ENCODE assay signal across 17 cellular contexts in the genomic region with DNA sequence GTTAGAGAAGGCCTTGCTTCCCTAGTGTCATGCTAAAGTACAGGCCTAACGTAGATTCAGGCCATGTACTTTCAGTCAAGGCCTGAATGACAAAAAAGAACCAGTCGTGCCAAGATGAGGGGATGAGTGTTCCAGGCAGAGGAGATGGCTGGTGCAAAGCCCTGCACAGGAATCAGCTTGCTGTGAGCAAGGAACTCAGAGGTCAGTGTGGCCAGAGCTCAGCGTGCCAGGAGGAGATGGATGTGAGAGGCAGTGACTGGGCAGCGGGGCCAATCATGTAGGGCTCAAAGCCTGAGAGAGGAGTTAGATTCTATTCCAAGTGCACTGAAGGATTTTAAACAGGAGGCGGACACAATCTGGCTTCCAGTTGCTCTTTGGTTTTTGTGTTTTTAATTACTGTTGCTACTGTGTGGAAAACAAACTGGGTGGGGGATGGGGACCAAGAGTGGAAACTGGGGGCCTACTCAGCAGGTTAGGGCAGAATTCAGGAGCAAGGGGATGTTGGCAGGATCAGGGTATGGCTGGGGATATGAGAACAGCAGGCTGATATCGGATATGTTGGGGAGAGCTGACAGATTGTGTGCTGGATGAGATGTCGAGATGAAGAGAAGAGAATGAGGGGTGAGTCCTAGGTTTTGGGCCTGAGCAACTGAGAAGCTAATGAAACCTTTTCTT.
DNase-seq lines count a peak whose midpoint lies in the region; ATAC-seq, FAIRE-seq and TF ChIP-seq lines count a peak whose summit lies in the region.
"Had no signal": no experiment of that assay in that cellular context is flagged by ENCODE, and none has a peak within 500 bp of the region (broad histone marks: within the 10 kb centered on the region; RNA-seq: fewer than 3 reads in every experiment).

No MANE protein-coding gene starts in this region.

- WGBS in endodermal cell (ENCODE audit: insufficient coverage in 1 of 2, insufficient read length in 1 of 2), 2 experiments, result 84 to 90% methylated on average over 6 to 7 of the region's 7 CpGs
- 66 to 77% (median 73%) methylated on average over 7 of the region's 7 CpGs for WGBS in stomach, 5 donors

- TF ChIP-seq CTCF in WTC11 (IDR thresholded peaks at IDR 0.05) (no peak), endodermal cell (conservative IDR thresholded peaks at IDR 0.05) (no peak), stomach (IDR thresholded peaks at IDR 0.05) (no peak)

- H3K4me3 ChIP-seq in endodermal cell (ENCODE audit: low read length) (no peak overlapping the region), stomach (no peak overlapping the region)
- H3K4me3 ChIP-seq in CD4-positive, alpha-beta memory T cell (ENCODE audit: low read length in 2 of 2), result no peak overlapping the region
- H3K4me3 ChIP-seq: K562 had no signal

- DNase-seq in WTC11 (ENCODE audit: low spot score) (no peak), endodermal cell (no peak), stomach (peak; percentile 27), SK-N-DZ (ENCODE audit: low spot score) (no peak), frontal cortex (ENCODE audit: low spot score in 2 of 2) (no peak), NOMO-1 treated with dmso at 0.1 percent for 144 hours (lab: John Stamatoyannopoulos, UW; ENCODE audit: unreplicated experiment) (no peak)
- DNase-seq in CD4-positive, alpha-beta memory T cell, result no peak
- DNase-seq: activated CD4-positive, CD25-positive, alpha-beta regulatory T cell; activated CD8-positive, alpha-beta memory T cell treated with anti-CD3 and anti-CD28 coated beads, Interleukin-2, amount 50 U/mL, for 48 hours; CD8-positive, alpha-beta memory T cell; NCI-H1417 treated with DMSO at 0.1 percent for 48 hours; NCI-H526; stimulated activated CD4-positive, alpha-beta T cell treated with anti-CD3 and anti-CD28 coated beads, Interleukin-2, amount 100 ng/mL, for 48 hours had no signal

- FAIRE-seq in frontal cortex (lab: Jason Lieb, UNC), result no peak
- FAIRE-seq: colon, K562 had no signal

- CTCF ChIA-PET in WTC11 (lab: Charles Lee), result interaction anchor here (1.0 to 1.3 kb wide), 2 partner anchors 10 to 143 kb away, joined by 3 read pairs; no protein-coding TSS in a partner anchor
- CTCF ChIA-PET in CD4-positive, alpha-beta memory T cell (lab: Charles Lee; ENCODE audit: partially characterized antibody), result no interaction called here

- no peaks in the 10 kb centered on the region for H3K36me3 ChIP-seq in endodermal cell (ENCODE audit: control insufficient read depth, insufficient read depth, low read length)
- peaks cover 0 to 9% (median 6%) of the 10 kb centered on the region in 4 donors for H3K36me3 ChIP-seq in stomach
- no peaks in the 10 kb centered on the region for H3K36me3 ChIP-seq in CD4-positive, alpha-beta memory T cell (ENCODE audit: insufficient read depth, low read length)

- H3K9me3 Mint-ChIP-seq in WTC11, result no peaks in the 10 kb centered on the region
- no peaks in the 10 kb centered on the region for H3K9me3 Mint-ChIP-seq in endodermal cell
- no peaks in the 10 kb centered on the region for H3K9me3 Mint-ChIP-seq in CD4-positive, alpha-beta memory T cell
- H3K9me3 Mint-ChIP-seq: activated naive CD4-positive, alpha-beta T cell treated with anti-CD3 and anti-CD28 coated beads, Interleukin-2, amount 50 U/mL, for 24 hours; CD8-positive, alpha-beta memory T cell had no signal

- H3K4me3 Mint-ChIP-seq in WTC11 (no peak overlapping the region), endodermal cell (no peak overlapping the region)
- H3K4me3 Mint-ChIP-seq in CD4-positive, alpha-beta memory T cell, result no peak overlapping the region
- H3K4me3 Mint-ChIP-seq: activated naive CD4-positive, alpha-beta T cell treated with anti-CD3 and anti-CD28 coated beads, Interleukin-2, amount 50 U/mL, for 24 hours had no signal

- no peak overlapping the region for H3K9ac ChIP-seq in endodermal cell (ENCODE audit: extremely low read depth, low read length, poor library complexity, severe bottlenecking)

- peak; percentile 43 for ATAC-seq in WTC11
- ATAC-seq: K562 had no signal

- H3K36me3 Mint-ChIP-seq in WTC11 (no peaks in the 10 kb centered on the region), endodermal cell (ENCODE audit: low read depth) (peaks cover 6% of the 10 kb centered on the region)
- peaks cover 4 to 6% of the 10 kb centered on the region in 2 donors for H3K36me3 Mint-ChIP-seq in CD4-positive, alpha-beta memory T cell
- H3K36me3 Mint-ChIP-seq: activated naive CD4-positive, alpha-beta T cell treated with anti-CD3 and anti-CD28 coated beads, Interleukin-2, amount 50 U/mL, for 24 hours had no signal

- H3K4me1 ChIP-seq in endodermal cell (ENCODE audit: control insufficient read depth, insufficient read depth, low read length) (no peaks in the 10 kb centered on the region), stomach (peaks cover 5 to 41% (median 25%) of the 10 kb centered on the region in 4 donors)
- H3K4me1 ChIP-seq in CD4-positive, alpha-beta memory T cell (ENCODE audit: insufficient read depth, low read length), result no peaks in the 10 kb centered on the region

- intact Hi-C loops in stomach (cut with DNase I; ENCODE audit: low total_unique reads), result no loop called here
- intact Hi-C loops in CD4-positive, alpha-beta memory T cell (cut with micrococcal nuclease), result no loop called here

- no peak overlapping the region for H3K27ac ChIP-seq in endodermal cell (ENCODE audit: low read depth, low read length)
- H3K27ac ChIP-seq in layer of hippocampus (ENCODE audit: low read depth, low read length), result peak overlapping the region; percentile 88
- H3K27ac ChIP-seq in stomach, result peak overlapping the region in 3 of 5 donors; percentile 27 to 48 (median 36)
- H3K27ac ChIP-seq in CD4-positive, alpha-beta memory T cell (ENCODE audit: low read depth, low read length), result no peak overlapping the region

- no peak for TF ChIP-seq EP300 in stomach (IDR thresholded peaks at IDR 0.05)

- H3K9me3 ChIP-seq in endodermal cell (ENCODE audit: control insufficient read depth, low read length), result no peaks in the 10 kb centered on the region
- H3K9me3 ChIP-seq in stomach, result no peaks in the 10 kb centered on the region
- no peaks in the 10 kb centered on the region for H3K9me3 ChIP-seq in CD4-positive, alpha-beta memory T cell (ENCODE audit: control insufficient read depth in 1 of 2, low read length in 2 of 2)

- H3K27ac Mint-ChIP-seq in WTC11 (peak overlapping the region; percentile 31), endodermal cell (peak overlapping the region; percentile 21)
- peak overlapping the region in 1 of 7 donors; percentile 68 for H3K27ac Mint-ChIP-seq in CD4-positive, alpha-beta memory T cell
- H3K27ac Mint-ChIP-seq: activated naive CD4-positive, alpha-beta T cell treated with anti-CD3 and anti-CD28 coated beads, Interleukin-2, amount 50 U/mL, for 24 hours had no signal

- no peaks in the 10 kb centered on the region for H3K27me3 ChIP-seq in endodermal cell (ENCODE audit: control insufficient read depth, insufficient read depth, low read length, poor library complexity, severe bottlenecking)
- H3K27me3 ChIP-seq in layer of hippocampus (ENCODE audit: control insufficient read depth, insufficient read depth, low read length), result no peaks in the 10 kb centered on the region
- H3K27me3 ChIP-seq in stomach, result no peaks in the 10 kb centered on the region
- no peaks in the 10 kb centered on the region for H3K27me3 ChIP-seq in CD4-positive, alpha-beta memory T cell (ENCODE audit: insufficient read depth, low read length)

- peaks cover 10% of the 10 kb centered on the region for H3K4me1 Mint-ChIP-seq in WTC11
- H3K4me1 Mint-ChIP-seq in endodermal cell, result peaks cover 6% of the 10 kb centered on the region
- peaks cover 4 to 14% (median 10%) of the 10 kb centered on the region in 4 donors for H3K4me1 Mint-ChIP-seq in CD4-positive, alpha-beta memory T cell
- H3K4me1 Mint-ChIP-seq: activated naive CD4-positive, alpha-beta T cell treated with anti-CD3 and anti-CD28 coated beads, Interleukin-2, amount 50 U/mL, for 24 hours had no signal

- H3K27me3 Mint-ChIP-seq in WTC11 (ENCODE audit: low read depth) (no peaks in the 10 kb centered on the region), endodermal cell (ENCODE audit: insufficient read depth) (no peaks in the 10 kb centered on the region)
- no peaks in the 10 kb centered on the region for H3K27me3 Mint-ChIP-seq in CD4-positive, alpha-beta memory T cell
- H3K27me3 Mint-ChIP-seq: activated naive CD4-positive, alpha-beta T cell treated with anti-CD3 and anti-CD28 coated beads, Interleukin-2, amount 50 U/mL, for 24 hours; CD8-positive, alpha-beta memory T cell had no signal

- TF ChIP-seq POLR2A in stomach (IDR thresholded peaks at IDR 0.05), result no peak

- POLR2A ChIA-PET in WTC11 (lab: Charles Lee), result interaction anchor here (0.6 kb wide), 1 partner anchor 12 kb away, joined by 4 read pairs; no protein-coding TSS in a partner anchor
- POLR2A ChIA-PET in CD4-positive, alpha-beta memory T cell (lab: Charles Lee; ENCODE audit: partially characterized antibody), result interaction anchor here (1.2 kb wide), 1 partner anchor 9 kb away, joined by 4 read pairs; no protein-coding TSS in a partner anchor

TF ChIP-seq in WTC11, 78 proteins besides CTCF, POLR2A, EP300 and RAD21 (continues in another document):
- TF ChIP-seq, protein P1, sequence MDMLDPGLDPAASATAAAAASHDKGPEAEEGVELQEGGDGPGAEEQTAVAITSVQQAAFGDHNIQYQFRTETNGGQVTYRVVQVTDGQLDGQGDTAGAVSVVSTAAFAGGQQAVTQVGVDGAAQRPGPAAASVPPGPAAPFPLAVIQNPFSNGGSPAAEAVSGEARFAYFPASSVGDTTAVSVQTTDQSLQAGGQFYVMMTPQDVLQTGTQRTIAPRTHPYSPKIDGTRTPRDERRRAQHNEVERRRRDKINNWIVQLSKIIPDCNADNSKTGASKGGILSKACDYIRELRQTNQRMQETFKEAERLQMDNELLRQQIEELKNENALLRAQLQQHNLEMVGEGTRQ (CRISPR knock-in tag; IDR thresholded peaks at IDR 0.05), result no peak
- TF ChIP-seq, protein P2, sequence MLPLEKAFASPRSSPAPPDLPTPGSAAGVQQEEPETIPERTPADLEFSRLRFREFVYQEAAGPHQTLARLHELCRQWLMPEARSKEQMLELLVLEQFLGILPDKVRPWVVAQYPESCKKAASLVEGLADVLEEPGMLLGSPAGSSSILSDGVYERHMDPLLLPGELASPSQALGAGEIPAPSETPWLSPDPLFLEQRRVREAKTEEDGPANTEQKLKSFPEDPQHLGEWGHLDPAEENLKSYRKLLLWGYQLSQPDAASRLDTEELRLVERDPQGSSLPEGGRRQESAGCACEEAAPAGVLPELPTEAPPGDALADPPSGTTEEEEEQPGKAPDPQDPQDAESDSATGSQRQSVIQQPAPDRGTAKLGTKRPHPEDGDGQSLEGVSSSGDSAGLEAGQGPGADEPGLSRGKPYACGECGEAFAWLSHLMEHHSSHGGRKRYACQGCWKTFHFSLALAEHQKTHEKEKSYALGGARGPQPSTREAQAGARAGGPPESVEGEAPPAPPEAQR (CRISPR knock-in tag; IDR thresholded peaks at IDR 0.05), result no peak
- TF ChIP-seq NR3C1 (CRISPR knock-in tag; conservative IDR thresholded peaks at IDR 0.05; ENCODE audit: low read depth) (no peak), HMGA2 (CRISPR knock-in tag; IDR thresholded peaks at IDR 0.05) (no peak), NFYB (CRISPR knock-in tag; conservative IDR thresholded peaks at IDR 0.05; ENCODE audit: low read depth) (no peak), NR1H2 (CRISPR knock-in tag; IDR thresholded peaks at IDR 0.05) (no peak), ZNF317 (CRISPR knock-in tag; IDR thresholded peaks at IDR 0.05; ENCODE audit: borderline replicate concordance, low read depth) (no peak), ZNF423 (CRISPR knock-in tag; IDR thresholded peaks at IDR 0.05) (no peak)

Comparison
In these comparisons a context has a peak if more than half of its experiments do, and no peak if none do; other contexts are left out.
1. H3K27ac ChIP-seq: peak in layer of hippocampus (single experiment) and stomach (3 of 5); none in endodermal cell (single experiment) and CD4-positive, alpha-beta memory T cell (single experiment).